14 cellular contexts compared by ENCODE assay signal in the genomic region with DNA sequence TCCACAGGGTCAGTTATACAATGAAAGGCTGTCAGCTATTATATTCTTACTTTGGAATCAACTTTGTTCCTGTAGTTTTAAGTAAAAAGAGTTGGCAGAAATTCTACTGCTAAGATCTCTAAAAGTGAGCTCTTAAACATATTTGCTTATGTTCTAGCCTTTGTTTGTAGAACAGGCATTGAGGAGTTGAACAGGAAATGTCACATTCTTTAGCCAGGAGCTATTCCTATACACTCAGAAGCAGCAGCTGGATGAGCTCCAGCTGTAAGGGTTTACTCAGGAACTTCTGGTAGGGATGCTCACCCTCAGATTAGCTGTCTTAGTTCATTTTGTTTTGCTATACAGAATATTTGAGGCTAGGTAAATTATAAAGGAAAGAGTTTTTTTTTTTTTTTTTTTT. TPM values are rescaled to one million over a fixed set of nuclear protein-coding genes. Genes with fewer than 3 reads are reported as not detected.
DNase-seq lines count a peak whose midpoint lies in the region; FAIRE-seq and TF ChIP-seq lines count a peak whose summit lies in the region.
"Had no signal": no experiment of that assay in that cellular context is flagged by ENCODE, and none has a peak within 500 bp of the region (broad histone marks: within the 10 kb centered on the region; RNA-seq: fewer than 3 reads in every experiment).

No MANE protein-coding gene starts in this region.

- no peaks in the 10 kb centered on the region for H3K36me3 ChIP-seq in small intestine (ENCODE audit: control insufficient read depth in 2 of 2, insufficient read depth in 2 of 2, low read length in 2 of 2)

- no peaks in the 10 kb centered on the region for H3K4me1 ChIP-seq in small intestine (ENCODE audit: control insufficient read depth in 2 of 2, insufficient read depth in 1 of 2, low read depth in 1 of 2, low read length in 1 of 2)

- no peak for FAIRE-seq in small intestine (lab: Jason Lieb, UNC)
- FAIRE-seq: K562 had no signal

- no peaks in the 10 kb centered on the region for H3K27me3 ChIP-seq in small intestine (ENCODE audit: control insufficient read depth in 2 of 2, insufficient read depth in 2 of 2, low read length in 2 of 2)

- TF ChIP-seq CTCF in VCaP (conservative IDR thresholded peaks at IDR 0.05) (no peak), foreskin fibroblast (IDR thresholded peaks at IDR 0.05; ENCODE audit: low read depth, low read length) (no peak)

- H3K9me3 ChIP-seq in small intestine (ENCODE audit: control insufficient read depth, low read depth), result no peaks in the 10 kb centered on the region

- H3K27ac ChIP-seq in VCaP, result peak overlapping the region; percentile 82
- no peak overlapping the region for H3K27ac ChIP-seq in small intestine (ENCODE audit: low read depth in 1 of 2, low read length in 1 of 2)

- no peak overlapping the region for H3K4me3 ChIP-seq in small intestine (ENCODE audit: low read depth in 1 of 2, low read length in 2 of 2)
- no peak overlapping the region for H3K4me3 ChIP-seq in foreskin fibroblast (ENCODE audit: low read depth in 1 of 2, low read length in 2 of 2)
- H3K4me3 ChIP-seq: K562 had no signal

- DNase-seq in HPDE6-E6E7 (ENCODE audit: extremely low spot score), result peak; percentile 73
- peak; percentile 28 for DNase-seq in iPS DF 4.7 (ENCODE audit: extremely low read depth, low spot score)
- DNase-seq in small intestine, result peak; percentile 15
- no peak for DNase-seq in NOMO-1 treated with DMSO at 0.1 percent for 48 hours (lab: John Stamatoyannopoulos, UW; ENCODE audit: unreplicated experiment)
- no peak for DNase-seq in NCI-H524 treated with DMSO at 0.1 percent for 48 hours (lab: John Stamatoyannopoulos, UW)
- no peak for DNase-seq in SKM-1 (lab: John Stamatoyannopoulos, UW; ENCODE audit: unreplicated experiment)
- DNase-seq in foreskin fibroblast, result no peak
- DNase-seq: activated CD8-positive, alpha-beta memory T cell treated with anti-CD3 and anti-CD28 coated beads, Interleukin-2, amount 50 U/mL, for 48 hours; NCI-H526 treated with DMSO at 0.1 percent for 48 hours; stimulated activated CD4-positive, alpha-beta T cell treated with anti-CD3 and anti-CD28 coated beads, Interleukin-4, amount 100 ng/mL, for 1 hour; T-helper 2 cell had no signal

RNA-seq across cellular contexts. Expression of gene SPINK14, which starts 22.4 kb away (rescaled TPM):
- polyA plus RNA-seq in small intestine, result not detected
- polyA plus RNA-seq: K562, neural cell had no signal

RNA-seq across cellular contexts. Expression of gene SPINK6, which starts 56.9 kb away (rescaled TPM):
- polyA plus RNA-seq in small intestine, result not detected
- polyA plus RNA-seq: K562, neural cell had no signal

Comparison
In these comparisons a context has a peak if more than half of its experiments do, and no peak if none do; other contexts are left out.
1. DNase-seq: peak in HPDE6-E6E7 (single experiment), iPS DF 4.7 (single experiment) and small intestine (single experiment); none in NOMO-1 treated with DMSO at 0.1 percent for 48 hours (single experiment), NCI-H524 treated with DMSO at 0.1 percent for 48 hours (single experiment), SKM-1 (single experiment) and foreskin fibroblast (0 of 2).